ENCODE assay signal across 2 cellular contexts in genomic region chr16:56332464-56333079, GRCh38.
TF ChIP-seq lines count a peak whose summit lies in the region.

No MANE protein-coding gene starts in this region.

TF ChIP-seq in Ishikawa, 13 proteins besides CTCF, POLR2A, EP300 and RAD21 (continued from another document):
- TF ChIP-seq, protein P1, sequence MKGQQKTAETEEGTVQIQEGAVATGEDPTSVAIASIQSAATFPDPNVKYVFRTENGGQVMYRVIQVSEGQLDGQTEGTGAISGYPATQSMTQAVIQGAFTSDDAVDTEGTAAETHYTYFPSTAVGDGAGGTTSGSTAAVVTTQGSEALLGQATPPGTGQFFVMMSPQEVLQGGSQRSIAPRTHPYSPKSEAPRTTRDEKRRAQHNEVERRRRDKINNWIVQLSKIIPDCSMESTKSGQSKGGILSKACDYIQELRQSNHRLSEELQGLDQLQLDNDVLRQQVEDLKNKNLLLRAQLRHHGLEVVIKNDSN (IDR thresholded peaks at IDR 0.05): no peak

TF ChIP-seq in HepG2, 621 proteins besides CTCF, POLR2A, EP300 and RAD21 (continued from another document and continues in another):
- no peak for TF ChIP-seq ZNF18 (CRISPR knock-in tag; IDR thresholded peaks at IDR 0.05; ENCODE audit: insufficient replicate concordance)
- TF ChIP-seq, protein P2, sequence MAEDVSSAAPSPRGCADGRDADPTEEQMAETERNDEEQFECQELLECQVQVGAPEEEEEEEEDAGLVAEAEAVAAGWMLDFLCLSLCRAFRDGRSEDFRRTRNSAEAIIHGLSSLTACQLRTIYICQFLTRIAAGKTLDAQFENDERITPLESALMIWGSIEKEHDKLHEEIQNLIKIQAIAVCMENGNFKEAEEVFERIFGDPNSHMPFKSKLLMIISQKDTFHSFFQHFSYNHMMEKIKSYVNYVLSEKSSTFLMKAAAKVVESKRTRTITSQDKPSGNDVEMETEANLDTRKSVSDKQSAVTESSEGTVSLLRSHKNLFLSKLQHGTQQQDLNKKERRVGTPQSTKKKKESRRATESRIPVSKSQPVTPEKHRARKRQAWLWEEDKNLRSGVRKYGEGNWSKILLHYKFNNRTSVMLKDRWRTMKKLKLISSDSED (CRISPR knock-in tag; IDR thresholded peaks at IDR 0.05): no peak
- no peak for TF ChIP-seq ZBTB34 (CRISPR knock-in tag; IDR thresholded peaks at IDR 0.05)
- TF ChIP-seq ZNF484 (CRISPR knock-in tag; IDR thresholded peaks at IDR 0.05; ENCODE audit: borderline replicate concordance, low read depth): no peak
- TF ChIP-seq, protein P3, sequence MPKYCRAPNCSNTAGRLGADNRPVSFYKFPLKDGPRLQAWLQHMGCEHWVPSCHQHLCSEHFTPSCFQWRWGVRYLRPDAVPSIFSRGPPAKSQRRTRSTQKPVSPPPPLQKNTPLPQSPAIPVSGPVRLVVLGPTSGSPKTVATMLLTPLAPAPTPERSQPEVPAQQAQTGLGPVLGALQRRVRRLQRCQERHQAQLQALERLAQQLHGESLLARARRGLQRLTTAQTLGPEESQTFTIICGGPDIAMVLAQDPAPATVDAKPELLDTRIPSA (CRISPR knock-in tag; IDR thresholded peaks at IDR 0.05; ENCODE audit: borderline replicate concordance): no peak
- TF ChIP-seq ZNF691 (CRISPR knock-in tag; IDR thresholded peaks at IDR 0.05; ENCODE audit: borderline replicate concordance, low read depth): peak; percentile 84; the same call in 1 of the 2 replicates
- peak; percentile 61 for TF ChIP-seq GATAD1 (CRISPR knock-in tag; IDR thresholded peaks at IDR 0.05)
- TF ChIP-seq, protein P4, sequence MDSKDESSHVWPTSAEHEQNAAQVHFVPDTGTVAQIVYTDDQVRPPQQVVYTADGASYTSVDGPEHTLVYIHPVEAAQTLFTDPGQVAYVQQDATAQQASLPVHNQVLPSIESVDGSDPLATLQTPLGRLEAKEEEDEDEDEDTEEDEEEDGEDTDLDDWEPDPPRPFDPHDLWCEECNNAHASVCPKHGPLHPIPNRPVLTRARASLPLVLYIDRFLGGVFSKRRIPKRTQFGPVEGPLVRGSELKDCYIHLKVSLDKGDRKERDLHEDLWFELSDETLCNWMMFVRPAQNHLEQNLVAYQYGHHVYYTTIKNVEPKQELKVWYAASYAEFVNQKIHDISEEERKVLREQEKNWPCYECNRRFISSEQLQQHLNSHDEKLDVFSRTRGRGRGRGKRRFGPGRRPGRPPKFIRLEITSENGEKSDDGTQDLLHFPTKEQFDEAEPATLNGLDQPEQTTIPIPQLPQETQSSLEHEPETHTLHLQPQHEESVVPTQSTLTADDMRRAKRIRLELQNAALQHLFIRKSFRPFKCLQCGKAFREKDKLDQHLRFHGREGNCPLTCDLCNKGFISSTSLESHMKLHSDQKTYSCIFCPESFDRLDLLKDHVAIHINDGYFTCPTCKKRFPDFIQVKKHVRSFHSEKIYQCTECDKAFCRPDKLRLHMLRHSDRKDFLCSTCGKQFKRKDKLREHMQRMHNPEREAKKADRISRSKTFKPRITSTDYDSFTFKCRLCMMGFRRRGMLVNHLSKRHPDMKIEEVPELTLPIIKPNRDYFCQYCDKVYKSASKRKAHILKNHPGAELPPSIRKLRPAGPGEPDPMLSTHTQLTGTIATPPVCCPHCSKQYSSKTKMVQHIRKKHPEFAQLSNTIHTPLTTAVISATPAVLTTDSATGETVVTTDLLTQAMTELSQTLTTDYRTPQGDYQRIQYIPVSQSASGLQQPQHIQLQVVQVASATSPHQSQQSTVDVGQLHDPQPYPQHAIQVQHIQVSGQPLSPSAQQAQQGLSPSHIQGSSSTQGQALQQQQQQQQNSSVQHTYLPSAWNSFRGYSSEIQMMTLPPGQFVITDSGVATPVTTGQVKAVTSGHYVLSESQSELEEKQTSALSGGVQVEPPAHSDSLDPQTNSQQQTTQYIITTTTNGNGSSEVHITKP (CRISPR knock-in tag; IDR thresholded peaks at IDR 0.05; ENCODE audit: low read depth): 0 out of 2 replicates have a peak, but pooled peaks have one; percentile 16
- no peak for TF ChIP-seq ZMYM2 (CRISPR knock-in tag; IDR thresholded peaks at IDR 0.05)
- TF ChIP-seq, protein P5, sequence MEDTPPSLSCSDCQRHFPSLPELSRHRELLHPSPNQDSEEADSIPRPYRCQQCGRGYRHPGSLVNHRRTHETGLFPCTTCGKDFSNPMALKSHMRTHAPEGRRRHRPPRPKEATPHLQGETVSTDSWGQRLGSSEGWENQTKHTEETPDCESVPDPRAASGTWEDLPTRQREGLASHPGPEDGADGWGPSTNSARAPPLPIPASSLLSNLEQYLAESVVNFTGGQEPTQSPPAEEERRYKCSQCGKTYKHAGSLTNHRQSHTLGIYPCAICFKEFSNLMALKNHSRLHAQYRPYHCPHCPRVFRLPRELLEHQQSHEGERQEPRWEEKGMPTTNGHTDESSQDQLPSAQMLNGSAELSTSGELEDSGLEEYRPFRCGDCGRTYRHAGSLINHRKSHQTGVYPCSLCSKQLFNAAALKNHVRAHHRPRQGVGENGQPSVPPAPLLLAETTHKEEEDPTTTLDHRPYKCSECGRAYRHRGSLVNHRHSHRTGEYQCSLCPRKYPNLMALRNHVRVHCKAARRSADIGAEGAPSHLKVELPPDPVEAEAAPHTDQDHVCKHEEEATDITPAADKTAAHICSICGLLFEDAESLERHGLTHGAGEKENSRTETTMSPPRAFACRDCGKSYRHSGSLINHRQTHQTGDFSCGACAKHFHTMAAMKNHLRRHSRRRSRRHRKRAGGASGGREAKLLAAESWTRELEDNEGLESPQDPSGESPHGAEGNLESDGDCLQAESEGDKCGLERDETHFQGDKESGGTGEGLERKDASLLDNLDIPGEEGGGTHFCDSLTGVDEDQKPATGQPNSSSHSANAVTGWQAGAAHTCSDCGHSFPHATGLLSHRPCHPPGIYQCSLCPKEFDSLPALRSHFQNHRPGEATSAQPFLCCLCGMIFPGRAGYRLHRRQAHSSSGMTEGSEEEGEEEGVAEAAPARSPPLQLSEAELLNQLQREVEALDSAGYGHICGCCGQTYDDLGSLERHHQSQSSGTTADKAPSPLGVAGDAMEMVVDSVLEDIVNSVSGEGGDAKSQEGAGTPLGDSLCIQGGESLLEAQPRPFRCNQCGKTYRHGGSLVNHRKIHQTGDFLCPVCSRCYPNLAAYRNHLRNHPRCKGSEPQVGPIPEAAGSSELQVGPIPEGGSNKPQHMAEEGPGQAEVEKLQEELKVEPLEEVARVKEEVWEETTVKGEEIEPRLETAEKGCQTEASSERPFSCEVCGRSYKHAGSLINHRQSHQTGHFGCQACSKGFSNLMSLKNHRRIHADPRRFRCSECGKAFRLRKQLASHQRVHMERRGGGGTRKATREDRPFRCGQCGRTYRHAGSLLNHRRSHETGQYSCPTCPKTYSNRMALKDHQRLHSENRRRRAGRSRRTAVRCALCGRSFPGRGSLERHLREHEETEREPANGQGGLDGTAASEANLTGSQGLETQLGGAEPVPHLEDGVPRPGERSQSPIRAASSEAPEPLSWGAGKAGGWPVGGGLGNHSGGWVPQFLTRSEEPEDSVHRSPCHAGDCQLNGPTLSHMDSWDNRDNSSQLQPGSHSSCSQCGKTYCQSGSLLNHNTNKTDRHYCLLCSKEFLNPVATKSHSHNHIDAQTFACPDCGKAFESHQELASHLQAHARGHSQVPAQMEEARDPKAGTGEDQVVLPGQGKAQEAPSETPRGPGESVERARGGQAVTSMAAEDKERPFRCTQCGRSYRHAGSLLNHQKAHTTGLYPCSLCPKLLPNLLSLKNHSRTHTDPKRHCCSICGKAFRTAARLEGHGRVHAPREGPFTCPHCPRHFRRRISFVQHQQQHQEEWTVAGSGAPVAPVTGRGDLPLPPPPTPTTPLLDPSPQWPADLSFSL (CRISPR knock-in tag; IDR thresholded peaks at IDR 0.05): no peak
- TF ChIP-seq, protein P6, sequence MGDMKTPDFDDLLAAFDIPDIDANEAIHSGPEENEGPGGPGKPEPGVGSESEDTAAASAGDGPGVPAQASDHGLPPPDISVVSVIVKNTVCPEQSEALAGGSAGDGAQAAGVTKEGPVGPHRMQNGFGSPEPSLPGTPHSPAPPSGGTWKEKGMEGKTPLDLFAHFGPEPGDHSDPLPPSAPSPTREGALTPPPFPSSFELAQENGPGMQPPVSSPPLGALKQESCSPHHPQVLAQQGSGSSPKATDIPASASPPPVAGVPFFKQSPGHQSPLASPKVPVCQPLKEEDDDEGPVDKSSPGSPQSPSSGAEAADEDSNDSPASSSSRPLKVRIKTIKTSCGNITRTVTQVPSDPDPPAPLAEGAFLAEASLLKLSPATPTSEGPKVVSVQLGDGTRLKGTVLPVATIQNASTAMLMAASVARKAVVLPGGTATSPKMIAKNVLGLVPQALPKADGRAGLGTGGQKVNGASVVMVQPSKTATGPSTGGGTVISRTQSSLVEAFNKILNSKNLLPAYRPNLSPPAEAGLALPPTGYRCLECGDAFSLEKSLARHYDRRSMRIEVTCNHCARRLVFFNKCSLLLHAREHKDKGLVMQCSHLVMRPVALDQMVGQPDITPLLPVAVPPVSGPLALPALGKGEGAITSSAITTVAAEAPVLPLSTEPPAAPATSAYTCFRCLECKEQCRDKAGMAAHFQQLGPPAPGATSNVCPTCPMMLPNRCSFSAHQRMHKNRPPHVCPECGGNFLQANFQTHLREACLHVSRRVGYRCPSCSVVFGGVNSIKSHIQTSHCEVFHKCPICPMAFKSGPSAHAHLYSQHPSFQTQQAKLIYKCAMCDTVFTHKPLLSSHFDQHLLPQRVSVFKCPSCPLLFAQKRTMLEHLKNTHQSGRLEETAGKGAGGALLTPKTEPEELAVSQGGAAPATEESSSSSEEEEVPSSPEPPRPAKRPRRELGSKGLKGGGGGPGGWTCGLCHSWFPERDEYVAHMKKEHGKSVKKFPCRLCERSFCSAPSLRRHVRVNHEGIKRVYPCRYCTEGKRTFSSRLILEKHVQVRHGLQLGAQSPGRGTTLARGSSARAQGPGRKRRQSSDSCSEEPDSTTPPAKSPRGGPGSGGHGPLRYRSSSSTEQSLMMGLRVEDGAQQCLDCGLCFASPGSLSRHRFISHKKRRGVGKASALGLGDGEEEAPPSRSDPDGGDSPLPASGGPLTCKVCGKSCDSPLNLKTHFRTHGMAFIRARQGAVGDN (CRISPR knock-in tag; IDR thresholded peaks at IDR 0.05): peak; percentile 68
- no peak for TF ChIP-seq ZNF616 (CRISPR knock-in tag; IDR thresholded peaks at IDR 0.05; ENCODE audit: low read depth)
- TF ChIP-seq ZNF709 (CRISPR knock-in tag; IDR thresholded peaks at IDR 0.05): no peak
- no peak for TF ChIP-seq ZNF33A (CRISPR knock-in tag; IDR thresholded peaks at IDR 0.05; ENCODE audit: borderline replicate concordance)
- TF ChIP-seq ZFP36L2 (CRISPR knock-in tag; IDR thresholded peaks at IDR 0.05): no peak
- no peak for TF ChIP-seq FOXC1 (CRISPR knock-in tag; IDR thresholded peaks at IDR 0.05; ENCODE audit: borderline replicate concordance)
- no peak for TF ChIP-seq ZNF605 (CRISPR knock-in tag; IDR thresholded peaks at IDR 0.05)
- no peak for TF ChIP-seq CREB1 (IDR thresholded peaks at IDR 0.05)
- TF ChIP-seq CREB1 (CRISPR knock-in tag; IDR thresholded peaks at IDR 0.05): no peak
- no peak for TF ChIP-seq GLMP (CRISPR knock-in tag; IDR thresholded peaks at IDR 0.05; ENCODE audit: borderline replicate concordance)
- TF ChIP-seq ZFX (CRISPR knock-in tag; IDR thresholded peaks at IDR 0.05; ENCODE audit: low read depth): peak; percentile 65
- no peak for TF ChIP-seq U2AF1 (optimal IDR thresholded peaks at IDR 0.05; ENCODE audit: low read depth, low read length)
- peak; percentile 66 for TF ChIP-seq GATAD2A (CRISPR knock-in tag; IDR thresholded peaks at IDR 0.05)
- no peak for TF ChIP-seq AGO2 (optimal IDR thresholded peaks at IDR 0.05; ENCODE audit: low read depth, low read length)
- no peak for TF ChIP-seq ZNF510 (CRISPR knock-in tag; IDR thresholded peaks at IDR 0.05; ENCODE audit: low read depth)
- TF ChIP-seq ZNF713 (CRISPR knock-in tag; IDR thresholded peaks at IDR 0.05): peak; percentile 76; the same call in 1 of the 2 replicates
- TF ChIP-seq ZNF468 (CRISPR knock-in tag; IDR thresholded peaks at IDR 0.05): no peak
- peak; percentile 53; the same call in 1 of the 2 replicates for TF ChIP-seq PITX1 (CRISPR knock-in tag; IDR thresholded peaks at IDR 0.05)
- TF ChIP-seq SALL1 (CRISPR knock-in tag; IDR thresholded peaks at IDR 0.05): peak; percentile 73
- TF ChIP-seq SOX5 (CRISPR knock-in tag; IDR thresholded peaks at IDR 0.05; ENCODE audit: borderline replicate concordance): no peak
- TF ChIP-seq ZNF121 (CRISPR knock-in tag; IDR thresholded peaks at IDR 0.05): no peak
- peak; percentile 40; the same call in 1 of the 2 replicates for TF ChIP-seq ZNF292 (CRISPR knock-in tag; IDR thresholded peaks at IDR 0.05; ENCODE audit: borderline replicate concordance, low read depth)
- TF ChIP-seq SPEN (CRISPR knock-in tag; IDR thresholded peaks at IDR 0.05; ENCODE audit: low read depth): peak; percentile 36; the same call in 1 of the 2 replicates
- no peak for TF ChIP-seq PCBP1 (IDR thresholded peaks at IDR 0.05; ENCODE audit: borderline replicate concordance, low read depth, low read length)
- 0 out of 2 replicates have a peak, but pooled peaks have one; percentile 69 for TF ChIP-seq KLF13 (CRISPR knock-in tag; IDR thresholded peaks at IDR 0.05)
- no peak for TF ChIP-seq TOPORS (CRISPR knock-in tag; IDR thresholded peaks at IDR 0.05)
- no peak for TF ChIP-seq POGZ (CRISPR knock-in tag; IDR thresholded peaks at IDR 0.05)
